8 cellular contexts compared by ENCODE assay signal in the genomic region with DNA sequence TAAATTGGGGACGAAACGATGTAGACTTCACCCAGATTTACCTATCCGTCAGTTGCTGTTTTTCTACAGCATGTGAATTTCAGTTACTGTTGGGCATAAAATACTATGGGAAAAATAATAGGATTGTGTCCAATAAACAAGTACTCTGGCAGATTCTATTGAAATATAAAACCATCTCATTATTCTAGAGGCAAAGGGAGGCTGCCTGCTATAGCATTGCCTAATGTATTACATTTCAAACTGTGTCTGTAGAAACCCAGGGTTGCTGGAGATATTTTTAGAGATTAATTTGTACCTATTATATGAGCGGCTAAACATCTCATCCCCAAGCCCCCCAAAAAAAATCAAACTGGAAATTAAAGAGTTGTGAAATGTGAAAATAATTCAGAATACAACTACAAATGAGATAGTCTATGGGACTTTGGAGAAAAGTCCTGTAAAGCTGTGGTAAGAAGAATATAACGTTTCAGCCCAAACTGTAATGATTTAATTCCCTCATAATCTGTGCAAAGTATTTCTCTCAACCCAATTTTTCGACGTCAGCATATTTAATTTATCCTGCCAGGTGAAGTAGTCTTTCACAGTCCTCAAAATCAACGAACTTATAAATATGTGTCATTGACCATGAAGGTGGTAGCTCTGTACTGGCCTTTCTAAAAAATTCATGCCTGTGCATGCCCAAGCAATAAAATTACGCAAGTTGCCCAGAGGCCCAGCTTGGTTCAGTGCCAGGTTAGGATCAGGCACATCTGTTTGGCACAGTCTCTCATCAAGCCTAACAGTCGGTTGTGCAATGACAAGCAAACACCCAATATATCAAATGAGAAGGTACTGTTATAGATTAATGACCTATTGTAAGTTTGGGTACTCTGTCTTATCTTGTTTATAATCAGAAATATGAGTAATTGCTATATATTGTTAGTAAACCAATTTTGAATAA. TPM values are rescaled to one million over a fixed set of nuclear protein-coding genes. Genes with fewer than 3 reads are reported as not detected.
DNase-seq lines count a peak whose midpoint lies in the region; TF ChIP-seq lines count a peak whose summit lies in the region.

No MANE protein-coding gene starts in this region.

- H3K4me1 Mint-ChIP-seq in endothelial cell (ENCODE audit: unreplicated experiment) = peaks cover 12% of the 10 kb centered on the region

- H3K36me3 ChIP-seq in H7 (replicated peaks; ENCODE audit: control insufficient read depth, insufficient read depth, low read length) = no peaks in the 10 kb centered on the region

- no peaks in the 10 kb centered on the region for H3K9me3 Mint-ChIP-seq in endothelial cell (ENCODE audit: unreplicated experiment)

- no peaks in the 10 kb centered on the region for H3K36me3 Mint-ChIP-seq in endothelial cell (ENCODE audit: low read depth, unreplicated experiment)

- TF ChIP-seq CTCF in cardiac fibroblast (IDR thresholded peaks at IDR 0.05; ENCODE audit: low read depth, low read length) = no peak
- TF ChIP-seq CTCF in endothelial cell (IDR thresholded peaks at IDR 0.05; ENCODE audit: unreplicated experiment) = no peak

- DNase-seq in Daoy (ENCODE audit: low read depth) = peak; percentile 73
- DNase-seq in NCI-H2196 (lab: John Stamatoyannopoulos, UW; ENCODE audit: unreplicated experiment) = peak; percentile 99
- peak; percentile 70 to 81 for DNase-seq in cardiac fibroblast (ENCODE audit: low read depth in 2 of 2)
- peak; percentile 93 for DNase-seq in myocyte (ENCODE audit: low read depth)
- DNase-seq in H7 = no peak
- no peak for DNase-seq in NCI-H1694 (lab: John Stamatoyannopoulos, UW)
- no peak for DNase-seq in endothelial cell (ENCODE audit: low spot score)
- DNase-seq in activated CD4-positive, alpha-beta T cell treated with anti-CD3 and anti-CD28 coated beads, Interleukin-2, amount 50 U/mL, for 1 hour = no peak

- no peak overlapping the region for H3K4me3 Mint-ChIP-seq in endothelial cell (ENCODE audit: unreplicated experiment)

- H3K27me3 ChIP-seq in H7 (ENCODE audit: control insufficient read depth, insufficient read depth, low read length) = no peaks in the 10 kb centered on the region

- H3K4me3 ChIP-seq in cardiac fibroblast (replicated peaks in 1 of 2; ENCODE audit: low read depth in 2 of 2, low read length in 2 of 2) = no peak overlapping the region
- H3K4me3 ChIP-seq in H7 (ENCODE audit: insufficient read depth, low read depth, low read length) = no peak overlapping the region

- H3K27me3 Mint-ChIP-seq in endothelial cell (ENCODE audit: unreplicated experiment) = no peaks in the 10 kb centered on the region

- no peak overlapping the region for H3K27ac Mint-ChIP-seq in endothelial cell (ENCODE audit: unreplicated experiment)

RNA-seq across cellular contexts. Expression of gene SCHIP1, which starts 10.3 kb away (rescaled TPM):
- 2.4 and 6.7 TPM in 2 replicates for total RNA-seq in Daoy (2014; rRNA removed; shearing (Covaris generic))
- 17.1 and 26.5 TPM in 2 replicates for total RNA-seq in myocyte
- 9.3 TPM for polyA plus RNA-seq in myocyte (2012)
- 0.52 and 0.74 TPM in 2 replicates for total RNA-seq in H7 (2014; rRNA removed; shearing (Covaris generic))
- 102 TPM for total RNA-seq in endothelial cell (ENCODE audit: unreplicated experiment)

Comparison
In these comparisons a context has a peak if more than half of its experiments do, and no peak if none do; other contexts are left out.
1. DNase-seq: peak in Daoy (single experiment), NCI-H2196 (single experiment), cardiac fibroblast (2 of 2) and myocyte (single experiment); none in H7 (single experiment), NCI-H1694 (single experiment), endothelial cell (single experiment) and activated CD4-positive, alpha-beta T cell treated with anti-CD3 and anti-CD28 coated beads, Interleukin-2, amount 50 U/mL, for 1 hour (single experiment).